In the genomic region with DNA sequence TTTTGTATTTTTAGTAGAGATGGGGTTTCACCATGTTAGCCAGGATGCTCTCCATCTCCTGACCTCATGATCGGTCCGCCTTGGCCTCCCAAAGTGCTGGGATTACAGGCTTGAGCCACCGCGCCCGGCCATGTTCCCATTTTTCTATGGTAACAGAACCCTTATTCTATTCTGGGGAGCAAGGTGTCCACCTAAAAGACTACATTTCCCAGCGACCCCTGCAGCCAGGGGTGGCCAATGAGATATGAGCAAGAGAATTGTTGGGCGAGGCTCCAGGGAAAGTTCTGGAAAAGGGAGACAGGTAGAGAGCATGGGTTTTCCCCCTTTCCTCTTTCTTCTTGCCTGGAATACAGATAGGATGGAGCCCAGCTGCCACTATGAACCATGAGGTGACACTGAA, we compare ENCODE assay signal across 26 cellular contexts.
DNase-seq lines count a peak whose midpoint lies in the region; ATAC-seq, FAIRE-seq and TF ChIP-seq lines count a peak whose summit lies in the region.
"Had no signal": no experiment of that assay in that cellular context is flagged by ENCODE, and none has a peak within 500 bp of the region (broad histone marks: within the 10 kb centered on the region; RNA-seq: fewer than 3 reads in every experiment).

No MANE protein-coding gene starts in this region.

- no peaks in the 10 kb centered on the region for H4K20me1 ChIP-seq in HepG2 (ENCODE audit: insufficient read depth, low read length)

- no peak overlapping the region for H3K4me3 Mint-ChIP-seq in brain
- H3K4me3 Mint-ChIP-seq in neural crest cell: no peak overlapping the region
- H3K4me3 Mint-ChIP-seq: activated CD4-positive, alpha-beta memory T cell treated with anti-CD3 and anti-CD28 coated beads, Interleukin-2, amount 10 ng/mL, durations not matched to agents 7 days and 5 days; activated naive CD8-positive, alpha-beta T cell treated with anti-CD3 and anti-CD28 coated beads, Interleukin-2, amount 50 U/mL, for 24 hours; CD8-positive, alpha-beta T cell; natural killer cell treated with Interleukin-12 subunit alpha and Interleukin-12 subunit beta and Interleukin-15 and Interleukin-18, amount 100 ng/mL, for 72 hours; type B pancreatic cell had no signal

- DNase-seq in HepG2 (ENCODE audit: low spot score): no peak
- DNase-seq in right lobe of liver: no peak
- DNase-seq in neural crest cell (ENCODE audit: low read depth, low spot score): no peak
- DNase-seq in NCI-H2107 treated with DMSO at 0.1 percent for 48 hours (lab: John Stamatoyannopoulos, UW; ENCODE audit: unreplicated experiment): no peak
- no peak for DNase-seq in HUDEP-2 (lab: John Stamatoyannopoulos, UW; ENCODE audit: unreplicated experiment in 76 of 76)
- DNase-seq in NCI-H2107 (lab: John Stamatoyannopoulos, UW): no peak
- DNase-seq: activated CD4-positive, alpha-beta memory T cell treated with anti-CD3 and anti-CD28 coated beads, Interleukin-2, amount 10 ng/mL, durations not matched to agents 7 days and 5 days; activated CD4-positive, CD25-positive, alpha-beta regulatory T cell treated with anti-CD3 and anti-CD28 coated beads, Interleukin-2, amount 50 U/mL, for 72 hours; activated effector memory CD4-positive, alpha-beta T cell treated with anti-CD3 and anti-CD28 coated beads, Interleukin-2, amount 50 U/mL, for 16 hours; activated naive CD8-positive, alpha-beta T cell treated with anti-CD3 and anti-CD28 coated beads, Interleukin-2, amount 50 U/mL, for 24 hours; CD8-positive, alpha-beta T cell; effector CD8-positive, alpha-beta T cell; erythroblast; heart right ventricle; midbrain; NCI-H1417; NCI-H2081; NCI-H446 treated with DMSO at 0.1 percent for 48 hours; SIG-M5 had no signal

- H3K4me2 ChIP-seq in HepG2 (ENCODE audit: low read depth, low read length): no peak overlapping the region

- POLR2A ChIA-PET in HepG2 (lab: Yijun Ruan, JAX): interaction anchor here (0.7 kb wide), 1 partner anchor 8 kb away, joined by 4 read pairs; no protein-coding TSS in a partner anchor

- in situ Hi-C loops in HepG2 (cut with HindIII; ENCODE audit: extremely low pct_ligation_motif_present, low pct_unique_long_range_greater_than_20kb): no loop called here

- ATAC-seq in HepG2 (no peak), right lobe of liver (no peak), HG03521 (IDR thresholded peaks at IDR 0.05; ENCODE audit: unreplicated experiment) (no peak)
- ATAC-seq: activated naive CD8-positive, alpha-beta T cell treated with anti-CD3 and anti-CD28 coated beads, Interleukin-2, amount 50 U/mL, for 24 hours; body of pancreas; CD8-positive, alpha-beta T cell; heart right ventricle; natural killer cell treated with Interleukin-12 subunit alpha and Interleukin-12 subunit beta and Interleukin-15 and Interleukin-18, amount 100 ng/mL, for 72 hours had no signal

- H3K9ac ChIP-seq in HepG2 (ENCODE audit: insufficient read depth, low read depth, low read length): no peak overlapping the region

- no peaks in the 10 kb centered on the region for H3K36me3 Mint-ChIP-seq in brain
- no peaks in the 10 kb centered on the region for H3K36me3 Mint-ChIP-seq in neural crest cell (ENCODE audit: low read depth)
- H3K36me3 Mint-ChIP-seq: CD8-positive, alpha-beta T cell; natural killer cell treated with Interleukin-12 subunit alpha and Interleukin-12 subunit beta and Interleukin-15 and Interleukin-18, amount 100 ng/mL, for 72 hours; type B pancreatic cell had no signal

- BruUV-seq in HepG2 (replicated peaks; lab: Mats Ljungman, UMichigan): no TSS peak

- H3K4me1 ChIP-seq in HepG2 (ENCODE audit: insufficient read depth, low read length): peaks cover 43% of the 10 kb centered on the region
- H3K4me1 ChIP-seq in right lobe of liver: no peaks in the 10 kb centered on the region

- peaks cover 94% of the 10 kb centered on the region for H3K4me1 Mint-ChIP-seq in brain
- H3K4me1 Mint-ChIP-seq in neural crest cell: peaks cover 90% of the 10 kb centered on the region
- H3K4me1 Mint-ChIP-seq: activated CD4-positive, alpha-beta memory T cell treated with anti-CD3 and anti-CD28 coated beads, Interleukin-2, amount 10 ng/mL, durations not matched to agents 7 days and 5 days had no signal

- peaks cover 2% of the 10 kb centered on the region for H3K27me3 Mint-ChIP-seq in brain
- H3K27me3 Mint-ChIP-seq in neural crest cell (ENCODE audit: low read depth): no peaks in the 10 kb centered on the region
- H3K27me3 Mint-ChIP-seq: activated naive CD8-positive, alpha-beta T cell treated with anti-CD3 and anti-CD28 coated beads, Interleukin-2, amount 50 U/mL, for 24 hours; type B pancreatic cell had no signal

- no peaks in the 10 kb centered on the region for H3K79me2 ChIP-seq in HepG2 (ENCODE audit: insufficient read depth, low read length)

- 74% methylated on average over 7 of the region's 7 CpGs for WGBS in HepG2 (ENCODE audit: low lambda C conversion rate)
- 84% methylated on average over 7 of the region's 7 CpGs for WGBS in right lobe of liver (ENCODE audit: insufficient coverage, low coverage, low lambda C conversion rate, missing lambda C conversion rate)

- H3K27ac ChIP-seq in HepG2 (ENCODE audit: extremely low read length, insufficient read depth, low read length) (no peak overlapping the region), right lobe of liver (no peak overlapping the region)
- H3K27ac ChIP-seq: body of pancreas, heart right ventricle, HL-60 had no signal

- no peak for FAIRE-seq in HepG2 (lab: Jason Lieb, UNC)
- FAIRE-seq: A204.1 had no signal

- H3K27ac Mint-ChIP-seq in brain (peak overlapping the region in 4 of 5 experiments; percentile 25 to 86 (median 80)), neural crest cell (ENCODE audit: unreplicated experiment) (peak overlapping the region; percentile 47)
- H3K27ac Mint-ChIP-seq: activated CD4-positive, alpha-beta memory T cell treated with anti-CD3 and anti-CD28 coated beads, Interleukin-2, amount 10 ng/mL, durations not matched to agents 7 days and 5 days; activated naive CD8-positive, alpha-beta T cell treated with anti-CD3 and anti-CD28 coated beads, Interleukin-2, amount 50 U/mL, for 24 hours; CD8-positive, alpha-beta T cell; natural killer cell treated with Interleukin-12 subunit alpha and Interleukin-12 subunit beta and Interleukin-15 and Interleukin-18, amount 100 ng/mL, for 72 hours; type B pancreatic cell had no signal

- H3K27me3 ChIP-seq in HepG2 (ENCODE audit: control insufficient read depth in 1 of 2, insufficient read depth in 2 of 2, low read length in 2 of 2) (peaks cover 1 to 6% of the 10 kb centered on the region in 2 experiments; a peak in 2 of 5 replicates), right lobe of liver (no peaks in the 10 kb centered on the region)
- H3K27me3 ChIP-seq: body of pancreas, heart right ventricle had no signal

- TF ChIP-seq CTCF in HepG2 (CRISPR knock-in tag; IDR thresholded peaks at IDR 0.05): no peak
- no peak for TF ChIP-seq CTCF in right lobe of liver (IDR thresholded peaks at IDR 0.05)
- no peak for TF ChIP-seq CTCF in brain (conservative IDR thresholded peaks at IDR 0.05)
- no peak for TF ChIP-seq CTCF in neural crest cell (conservative IDR thresholded peaks at IDR 0.05)

- no peaks in the 10 kb centered on the region for H3K36me3 ChIP-seq in HepG2 (replicated peaks in 1 of 2; ENCODE audit: control insufficient read depth in 1 of 2, insufficient read depth in 2 of 2, low read length in 2 of 2)
- no peaks in the 10 kb centered on the region for H3K36me3 ChIP-seq in right lobe of liver
- H3K36me3 ChIP-seq: heart right ventricle had no signal

- TF ChIP-seq POLR2A in HepG2 (IDR thresholded peaks at IDR 0.05; ENCODE audit: insufficient read depth in 1 of 2, low read depth in 2 of 2, low read length in 2 of 2): no peak
- no peak for TF ChIP-seq POLR2A in right lobe of liver (IDR thresholded peaks at IDR 0.05)

- H3K9me3 Mint-ChIP-seq in brain: peaks cover 0 to 2% (median 0%) of the 10 kb centered on the region in 5 experiments
- no peaks in the 10 kb centered on the region for H3K9me3 Mint-ChIP-seq in neural crest cell
- H3K9me3 Mint-ChIP-seq: activated CD4-positive, alpha-beta memory T cell treated with anti-CD3 and anti-CD28 coated beads, Interleukin-2, amount 10 ng/mL, durations not matched to agents 7 days and 5 days; activated naive CD8-positive, alpha-beta T cell treated with anti-CD3 and anti-CD28 coated beads, Interleukin-2, amount 50 U/mL, for 24 hours; CD8-positive, alpha-beta T cell; natural killer cell treated with Interleukin-12 subunit alpha and Interleukin-12 subunit beta and Interleukin-15 and Interleukin-18, amount 100 ng/mL, for 72 hours; type B pancreatic cell had no signal

- CTCF ChIA-PET in HepG2 (lab: Yijun Ruan, JAX; ENCODE audit: low intra/inter-chr PET ratio, low total read pairs): no interaction called here

- no peak for TF ChIP-seq RAD21 in HepG2 (CRISPR knock-in tag; IDR thresholded peaks at IDR 0.05)

- intact Hi-C loops in HepG2 (cut with micrococcal nuclease; ENCODE audit: unreplicated experiment): no loop called here
- intact Hi-C loops in right lobe of liver (cut with DNase I): no loop called here

- TF ChIP-seq EP300 in HepG2 (IDR thresholded peaks at IDR 0.05; ENCODE audit: low read depth in 2 of 2, low read length in 2 of 2) (no peak), HepG2 (CRISPR knock-in tag; IDR thresholded peaks at IDR 0.05; ENCODE audit: borderline replicate concordance) (no peak)

- H2AFZ ChIP-seq in HepG2 (ENCODE audit: low read length): no peak overlapping the region

- H3K4me3 ChIP-seq in HepG2 (replicated peaks in 1 of 3; ENCODE audit: insufficient read depth in 1 of 3, low read depth in 2 of 3, low read length in 3 of 3) (no peak overlapping the region), right lobe of liver (no peak overlapping the region)
- H3K4me3 ChIP-seq: body of pancreas, heart right ventricle had no signal

- no peaks in the 10 kb centered on the region for H3K9me3 ChIP-seq in HepG2 (ENCODE audit: low read length)
- H3K9me3 ChIP-seq in right lobe of liver: no peaks in the 10 kb centered on the region
- H3K9me3 ChIP-seq: body of pancreas, heart right ventricle had no signal

TF ChIP-seq in HepG2, 621 proteins besides CTCF, POLR2A, EP300 and RAD21 (continues in another document):
- peak; percentile 83 for TF ChIP-seq ZNF143 (CRISPR knock-in tag; IDR thresholded peaks at IDR 0.05)
- TF ChIP-seq NFYB (CRISPR knock-in tag; IDR thresholded peaks at IDR 0.05): peak; percentile 31; the same call in 1 of the 2 replicates
- TF ChIP-seq ZNF546 (CRISPR knock-in tag; conservative IDR thresholded peaks at IDR 0.05): no peak
- TF ChIP-seq ZNF557 (CRISPR knock-in tag; IDR thresholded peaks at IDR 0.05): no peak
- no peak for TF ChIP-seq HNRNPLL (IDR thresholded peaks at IDR 0.05; ENCODE audit: low read depth, low read length, poor library complexity, severe bottlenecking)
- TF ChIP-seq FOSL1 (CRISPR knock-in tag; IDR thresholded peaks at IDR 0.05; ENCODE audit: borderline replicate concordance): no peak
- TF ChIP-seq NFYC (CRISPR knock-in tag; IDR thresholded peaks at IDR 0.05): peak; percentile 67
- peak; percentile 95 for TF ChIP-seq THAP11 (CRISPR knock-in tag; IDR thresholded peaks at IDR 0.05)
- TF ChIP-seq HOXD1 (CRISPR knock-in tag; IDR thresholded peaks at IDR 0.05): no peak
- TF ChIP-seq JUNB (CRISPR knock-in tag; IDR thresholded peaks at IDR 0.05; ENCODE audit: borderline replicate concordance): no peak
